ENCODE assay signal across 13 cellular contexts in the genomic region with DNA sequence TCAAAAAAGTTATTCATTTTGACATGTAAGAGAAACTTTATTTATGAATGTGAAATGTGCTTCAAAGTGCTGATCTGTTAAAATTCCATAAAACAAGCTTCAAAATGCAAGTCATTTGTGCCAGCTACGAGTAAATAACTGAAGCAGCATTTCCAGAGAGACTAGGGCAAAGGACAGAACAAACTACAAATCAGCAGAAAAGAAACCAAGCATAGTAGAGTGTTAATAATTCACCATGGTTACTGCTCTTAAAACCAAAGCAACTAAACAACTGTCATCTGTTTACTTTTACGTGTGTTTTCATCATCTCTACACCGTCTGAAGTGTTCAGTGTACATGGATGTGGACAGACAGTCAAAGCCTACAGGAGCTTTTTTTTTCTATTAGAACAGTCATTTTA. TPM values are rescaled to one million over a fixed set of nuclear protein-coding genes. Genes with fewer than 3 reads are reported as not detected.
DNase-seq lines count a peak whose midpoint lies in the region; ATAC-seq, FAIRE-seq and TF ChIP-seq lines count a peak whose summit lies in the region.
"Had no signal": no experiment of that assay in that cellular context is flagged by ENCODE, and none has a peak within 500 bp of the region (broad histone marks: within the 10 kb centered on the region; RNA-seq: fewer than 3 reads in every experiment).

No MANE protein-coding gene starts in this region.

- H3K36me3 Mint-ChIP-seq in MCF 10A (ENCODE audit: insufficient read depth, unreplicated experiment) = no peaks in the 10 kb centered on the region
- H3K36me3 Mint-ChIP-seq: activated naive CD8-positive, alpha-beta T cell treated with anti-CD3 and anti-CD28 coated beads, Interleukin-2, amount 10 ng/mL, durations not matched to agents 7 days and 5 days had no signal

- TF ChIP-seq POLR2A in breast epithelium (IDR thresholded peaks at IDR 0.05) (no peak), vagina (IDR thresholded peaks at IDR 0.05) (no peak), H54 (IDR thresholded peaks at IDR 0.05; ENCODE audit: low read depth, low read length) (no peak)

- H3K4me3 ChIP-seq in breast epithelium = no peak overlapping the region
- H3K4me3 ChIP-seq in muscle layer of duodenum (ENCODE audit: low read depth in 1 of 2, low read length in 2 of 2) = peak overlapping the region in 1 of 2 donors; percentile 26
- H3K4me3 ChIP-seq in vagina = no peak overlapping the region

- FAIRE-seq in H54 (lab: Jason Lieb, UNC) = no peak
- FAIRE-seq: A204.1 had no signal

- no peak overlapping the region for H3K4me3 Mint-ChIP-seq in MCF 10A (ENCODE audit: unreplicated experiment)
- H3K4me3 Mint-ChIP-seq: activated naive CD8-positive, alpha-beta T cell treated with anti-CD3 and anti-CD28 coated beads, Interleukin-2, amount 10 ng/mL, durations not matched to agents 7 days and 5 days had no signal

- H3K27ac Mint-ChIP-seq in MCF 10A (ENCODE audit: low read depth, unreplicated experiment) = no peak overlapping the region
- H3K27ac Mint-ChIP-seq: activated naive CD8-positive, alpha-beta T cell treated with anti-CD3 and anti-CD28 coated beads, Interleukin-2, amount 10 ng/mL, durations not matched to agents 7 days and 5 days had no signal

- DNase-seq in breast epithelium (ENCODE audit: low spot score in 2 of 2) = no peak
- DNase-seq in MCF 10A (ENCODE audit: unreplicated experiment) = no peak
- peak; percentile 25 for DNase-seq in epidermal melanocyte (ENCODE audit: insufficient read length, low spot score)
- no peak for DNase-seq in vagina (ENCODE audit: extremely low spot score in 2 of 2)
- no peak for DNase-seq in anterior cingulate cortex (lab: John Stamatoyannopoulos, UW)
- no peak for DNase-seq in H54 (ENCODE audit: insufficient read length, low spot score)
- DNase-seq: activated naive CD8-positive, alpha-beta T cell treated with anti-CD3 and anti-CD28 coated beads, Interleukin-2, amount 10 ng/mL, durations not matched to agents 7 days and 5 days; NCI-H524; T-helper 1 cell had no signal

- H3K36me3 ChIP-seq in breast epithelium (no peaks in the 10 kb centered on the region), muscle layer of duodenum (ENCODE audit: control insufficient read depth in 1 of 2, insufficient read depth in 2 of 2, low read length in 2 of 2) (no peaks in the 10 kb centered on the region), vagina (no peaks in the 10 kb centered on the region)

- CTCF ChIA-PET in MCF 10A (lab: Yijun Ruan, JAX) = no interaction called here

- no TSS peak for BruUV-seq in MCF 10A (replicated peaks; lab: Mats Ljungman, UMichigan)

- H3K27ac ChIP-seq in breast epithelium = peak overlapping the region; percentile 14 to 62
- peak overlapping the region; percentile 68 for H3K27ac ChIP-seq in muscle layer of duodenum (ENCODE audit: low read length)
- peak overlapping the region; percentile 63 for H3K27ac ChIP-seq in vagina

- H3K4me1 ChIP-seq in breast epithelium (no peaks in the 10 kb centered on the region), muscle layer of duodenum (ENCODE audit: control insufficient read depth in 1 of 2, insufficient read depth in 2 of 2, low read length in 2 of 2) (peaks cover 5 to 13% of the 10 kb centered on the region in 2 donors), vagina (peaks cover 28% of the 10 kb centered on the region)

- no peaks in the 10 kb centered on the region for H3K9me3 Mint-ChIP-seq in MCF 10A (ENCODE audit: unreplicated experiment)
- H3K9me3 Mint-ChIP-seq: activated naive CD8-positive, alpha-beta T cell treated with anti-CD3 and anti-CD28 coated beads, Interleukin-2, amount 10 ng/mL, durations not matched to agents 7 days and 5 days had no signal

- no peak for ATAC-seq in HG02678 (IDR thresholded peaks at IDR 0.05; ENCODE audit: unreplicated experiment)

- no peaks in the 10 kb centered on the region for H3K9me3 ChIP-seq in breast epithelium
- H3K9me3 ChIP-seq in muscle layer of duodenum (ENCODE audit: control insufficient read depth in 1 of 2, low read length in 2 of 2) = no peaks in the 10 kb centered on the region
- H3K9me3 ChIP-seq in vagina = no peaks in the 10 kb centered on the region

- intact Hi-C loops in breast epithelium (cut with DNase I; ENCODE audit: low total_unique reads) (no loop called here), MCF 10A (cut with micrococcal nuclease) (loop anchor here (2.0 kb wide), 1 partner anchor 163 kb away; the partner anchor contains the start of genes CTNS and SHPK), vagina (cut with DNase I) (no loop called here)

- POLR2A ChIA-PET in MCF 10A (lab: Yijun Ruan, JAX) = no interaction called here

- H3K4me1 Mint-ChIP-seq in MCF 10A (ENCODE audit: insufficient read depth, unreplicated experiment) = peaks cover 14% of the 10 kb centered on the region

- TF ChIP-seq CTCF in breast epithelium (IDR thresholded peaks at IDR 0.05) = no peak
- TF ChIP-seq CTCF in MCF 10A (IDR thresholded peaks at IDR 0.05; ENCODE audit: unreplicated experiment) = no peak
- no peak for TF ChIP-seq CTCF in vagina (IDR thresholded peaks at IDR 0.05)

- H3K27me3 ChIP-seq in breast epithelium = no peaks in the 10 kb centered on the region
- no peaks in the 10 kb centered on the region for H3K27me3 ChIP-seq in muscle layer of duodenum (ENCODE audit: low read depth, low read length)
- H3K27me3 ChIP-seq in vagina = no peaks in the 10 kb centered on the region

- H3K27me3 Mint-ChIP-seq in MCF 10A (ENCODE audit: insufficient read depth, unreplicated experiment) = peaks cover 3% of the 10 kb centered on the region

RNA-seq across cellular contexts. Expression of gene ASPA, which starts 1.6 kb away (rescaled TPM):
- total RNA-seq in breast epithelium = 1 to 10 TPM in 2 of 3 donors, under 1 TPM in 1; 0.98 to 3.8 (median 1.6) TPM
- 0.54 TPM in 2 replicates for total RNA-seq in MCF 10A (2022)
- 2.2 TPM for total RNA-seq in vagina
- total RNA-seq: activated naive CD8-positive, alpha-beta T cell treated with anti-CD3 and anti-CD28 coated beads, Interleukin-2, amount 10 ng/mL, durations not matched to agents 7 days and 5 days; Daoy had no signal

RNA-seq across cellular contexts. Expression of gene SPATA22, which starts 2.6 kb away (rescaled TPM):
- total RNA-seq in breast epithelium (under 1 TPM; 0.29 to 0.98 (median 0.80) TPM), MCF 10A (2022) (not detected in 2 replicates), vagina (not detected)
- total RNA-seq: Daoy had no signal

RNA-seq across cellular contexts. Expression of gene OR1E2, which starts 40.6 kb away (rescaled TPM):
- total RNA-seq in breast epithelium (not detected), MCF 10A (2022) (not detected in 2 replicates), vagina (not detected)
- total RNA-seq: activated naive CD8-positive, alpha-beta T cell treated with anti-CD3 and anti-CD28 coated beads, Interleukin-2, amount 10 ng/mL, durations not matched to agents 7 days and 5 days; Daoy had no signal
